10 cellular contexts compared by ENCODE assay signal in the genomic region with DNA sequence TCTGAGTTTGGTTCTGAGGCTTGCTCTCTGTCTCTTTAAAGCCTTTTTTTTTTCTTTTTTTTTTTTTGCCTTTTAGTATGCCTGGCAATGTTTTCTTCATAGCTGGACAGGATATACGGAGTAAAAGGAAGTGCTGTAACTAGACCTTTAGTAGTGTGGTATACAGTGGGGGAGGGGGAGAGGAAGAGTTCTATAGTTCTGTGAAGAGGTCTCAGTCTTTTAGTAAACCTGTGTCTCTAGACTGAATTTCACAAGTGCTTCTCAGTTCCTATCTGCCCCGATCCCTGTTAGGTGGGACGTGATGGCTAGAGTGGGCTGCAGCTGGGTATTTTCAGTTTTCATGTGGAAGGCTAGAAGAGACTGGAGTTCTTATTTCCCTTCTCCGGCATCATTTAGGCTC. TPM values are rescaled to one million over a fixed set of nuclear protein-coding genes. Genes with fewer than 3 reads are reported as not detected.
DNase-seq lines count a peak whose midpoint lies in the region; ATAC-seq, FAIRE-seq and TF ChIP-seq lines count a peak whose summit lies in the region.
"Had no signal": no experiment of that assay in that cellular context is flagged by ENCODE, and none has a peak within 500 bp of the region (broad histone marks: within the 10 kb centered on the region; RNA-seq: fewer than 3 reads in every experiment).

No MANE protein-coding gene starts in this region.

- H3K27ac Mint-ChIP-seq in activated naive CD4-positive, alpha-beta T cell treated with anti-CD3 and anti-CD28 coated beads for 36 hours: no peak overlapping the region
- H3K27ac Mint-ChIP-seq: progenitor cell of endocrine pancreas had no signal

- TF ChIP-seq RAD21 in GM12878 (IDR thresholded peaks at IDR 0.05; ENCODE audit: insufficient read depth, low read depth, low read length): no peak

- H4K20me1 ChIP-seq in GM12878 (ENCODE audit: control insufficient read depth, insufficient read depth): no peaks in the 10 kb centered on the region

- no peak overlapping the region for H3K23ac ChIP-seq in mesendoderm (ENCODE audit: low read length)

- no peak overlapping the region for H3K9ac ChIP-seq in GM12878 (ENCODE audit: control insufficient read depth, insufficient read depth, low read length)
- H3K9ac ChIP-seq in mesendoderm (ENCODE audit: low read length): no peak overlapping the region

- no peaks in the 10 kb centered on the region for H3K79me1 ChIP-seq in mesendoderm (ENCODE audit: low read length)

- no peak overlapping the region for H4K5ac ChIP-seq in mesendoderm (ENCODE audit: low read length)

- CTCF ChIA-PET in GM12878 (lab: Yijun Ruan, JAX): no interaction called here
- CTCF ChIA-PET in activated naive CD4-positive, alpha-beta T cell treated with anti-CD3 and anti-CD28 coated beads for 36 hours (lab: Charles Lee): no interaction called here

- no peak for TF ChIP-seq EP300 in GM12878 (IDR thresholded peaks at IDR 0.05; ENCODE audit: borderline replicate concordance in 1 of 2, control insufficient read depth in 1 of 2, low read depth in 2 of 2, low read length in 2 of 2)

- H2BK120ac ChIP-seq in mesendoderm (ENCODE audit: low read depth, low read length): peak overlapping the region; percentile 51

- no peak overlapping the region for H2AFZ ChIP-seq in GM12878 (ENCODE audit: control insufficient read depth, low read depth, low read length)

- H3K4me1 ChIP-seq in GM12878 (ENCODE audit: control insufficient read depth, insufficient read depth, low read length): peaks cover 11% of the 10 kb centered on the region
- H3K4me1 ChIP-seq in mesendoderm (ENCODE audit: control insufficient read depth, low read depth, low read length): peaks cover 3% of the 10 kb centered on the region

- H3K27me3 Mint-ChIP-seq in activated naive CD4-positive, alpha-beta T cell treated with anti-CD3 and anti-CD28 coated beads for 36 hours (ENCODE audit: low read depth): no peaks in the 10 kb centered on the region
- H3K27me3 Mint-ChIP-seq: progenitor cell of endocrine pancreas had no signal

- TF ChIP-seq CTCF in GM12878 (IDR thresholded peaks at IDR 0.05 in 2 of 3, conservative IDR thresholded peaks at IDR 0.05 in 1 of 3; ENCODE audit: control insufficient read depth in 2 of 3, extremely low read depth in 1 of 3, insufficient read depth in 1 of 3, low read depth in 3 of 3, low read length in 3 of 3) (no peak), D721Med (IDR thresholded peaks at IDR 0.05; ENCODE audit: insufficient read depth, missing control alignments) (no peak)

- 35% methylated on average over 4 of the region's 4 CpGs for WGBS in GM12878 (ENCODE audit: insufficient coverage, insufficient replicate concordance, low lambda C conversion rate, missing lambda C conversion rate)
- WGBS in mesendoderm (ENCODE audit: extremely low coverage, insufficient coverage, low lambda C conversion rate): no CpG with 5 or more reads among the region's 4 CpGs

- no TSS peak for BruUV-seq in GM12878 (replicated peaks; lab: Mats Ljungman, UMichigan)

- peak overlapping the region; percentile 65 for H3K56ac ChIP-seq in mesendoderm (ENCODE audit: low read length)

- no peaks in the 10 kb centered on the region for H3K36me3 ChIP-seq in GM12878 (ENCODE audit: control insufficient read depth in 2 of 2, insufficient read depth in 2 of 2, low read length in 1 of 2)
- no peaks in the 10 kb centered on the region for H3K36me3 ChIP-seq in mesendoderm (ENCODE audit: control insufficient read depth, insufficient read depth, low read length)

- no peak overlapping the region for H3K4me3 Mint-ChIP-seq in activated naive CD4-positive, alpha-beta T cell treated with anti-CD3 and anti-CD28 coated beads for 36 hours
- H3K4me3 Mint-ChIP-seq: activated T-cell treated with anti-CD3 and anti-CD28 coated beads, Interleukin-2, amount 50 U/mL, for 4 hours had no signal

- H3K27me3 ChIP-seq in GM12878 (replicated peaks in 1 of 2; ENCODE audit: control insufficient read depth in 2 of 2, insufficient read depth in 2 of 2, low read length in 1 of 2) (no peaks in the 10 kb centered on the region), mesendoderm (ENCODE audit: insufficient read depth, low read length, poor library complexity) (no peaks in the 10 kb centered on the region)

- no peaks in the 10 kb centered on the region for H3K9me3 Mint-ChIP-seq in activated naive CD4-positive, alpha-beta T cell treated with anti-CD3 and anti-CD28 coated beads for 36 hours

- no peak overlapping the region for H3K4ac ChIP-seq in mesendoderm (ENCODE audit: low read depth, low read length)

- H3K4me2 ChIP-seq in GM12878 (ENCODE audit: control insufficient read depth, insufficient read depth) (no peak overlapping the region), mesendoderm (ENCODE audit: low read length) (no peak overlapping the region)

- H4K8ac ChIP-seq in mesendoderm (ENCODE audit: low read depth, low read length): no peak overlapping the region

- H3K27ac ChIP-seq in GM12878 (ENCODE audit: control insufficient read depth, insufficient read depth) (no peak overlapping the region), mesendoderm (ENCODE audit: low read depth, low read length) (peak overlapping the region; percentile 52)

- POLR2A ChIA-PET in GM12878 (lab: Charles Lee): no interaction called here

- peak overlapping the region; percentile 80 for H3K18ac ChIP-seq in mesendoderm (ENCODE audit: low read length)

- FAIRE-seq in GM12878 (lab: Jason Lieb, UNC) (no peak), D721Med (lab: Jason Lieb, UNC) (no peak)

- intact Hi-C loops in GM12878 (cut with micrococcal nuclease; ENCODE audit: unreplicated experiment): no loop called here
- intact Hi-C loops in head of caudate nucleus (cut with DNase I): no loop called here
- intact Hi-C loops in activated naive CD4-positive, alpha-beta T cell treated with anti-CD3 and anti-CD28 coated beads for 36 hours (cut with micrococcal nuclease): no loop called here

- H3K79me2 ChIP-seq in GM12878 (ENCODE audit: control insufficient read depth, insufficient read depth, low read length) (no peaks in the 10 kb centered on the region), mesendoderm (ENCODE audit: control insufficient read depth, insufficient read depth, low read length) (no peaks in the 10 kb centered on the region)

- H3K36me3 Mint-ChIP-seq in activated naive CD4-positive, alpha-beta T cell treated with anti-CD3 and anti-CD28 coated beads for 36 hours (ENCODE audit: low read depth): peaks cover 3% of the 10 kb centered on the region

- DNase-seq in ACHN (peak; percentile 72), KBM-7 (peak; percentile 83), GM12878 (ENCODE audit: low read depth, low spot score) (no peak), mesendoderm (no peak), head of caudate nucleus (no peak), D721Med (ENCODE audit: insufficient read length, low spot score) (no peak)
- no peak for DNase-seq in stimulated activated naive CD4-positive, alpha-beta T cell (lab: John Stamatoyannopoulos, UW)
- no peak for DNase-seq in activated naive CD4-positive, alpha-beta T cell treated with anti-CD3 and anti-CD28 coated beads for 36 hours
- DNase-seq: activated T-cell treated with anti-CD3 and anti-CD28 coated beads, Interleukin-2, amount 50 U/mL, for 4 hours had no signal

- no peak overlapping the region for H2AK5ac ChIP-seq in mesendoderm (ENCODE audit: low read length)

- SMC1A ChIA-PET in GM12878 (lab: Charles Lee; ENCODE audit: uncharacterized antibody, unreplicated experiment): no interaction called here

- in situ Hi-C loops in ACHN (cut with HindIII; ENCODE audit: low pct_ligation_motif_present, low pct_unique_long_range_greater_than_20kb, low sequenced_read_pairs) (no loop called here), KBM-7 (cut with MboI; ENCODE audit: low pct_unique_long_range_greater_than_20kb, low sequenced_read_pairs) (no loop called here), GM12878 (cut with MboI) (no loop called here)

- H3K4me1 Mint-ChIP-seq in activated naive CD4-positive, alpha-beta T cell treated with anti-CD3 and anti-CD28 coated beads for 36 hours (ENCODE audit: low read depth): peaks cover 5% of the 10 kb centered on the region

- RAD21 ChIA-PET in GM12878 (lab: Charles Lee; ENCODE audit: unreplicated experiment): no interaction called here

- H3K9me3 ChIP-seq in GM12878 (replicated peaks; ENCODE audit: control insufficient read depth, insufficient read depth, low read length): no peaks in the 10 kb centered on the region; the same call in 2 of the 3 replicates

- H3K4me3 ChIP-seq in GM12878: no peak overlapping the region
- H3K4me3 ChIP-seq in mesendoderm (ENCODE audit: low read length): no peak overlapping the region

- ATAC-seq in GM12878: peak; percentile 55
- ATAC-seq: activated T-cell treated with anti-CD3 and anti-CD28 coated beads, Interleukin-2, amount 50 U/mL, for 4 hours had no signal

- no peak for TF ChIP-seq POLR2A in GM12878 (IDR thresholded peaks at IDR 0.05; ENCODE audit: low read depth, low read length)

- peak overlapping the region; percentile 74 for H2BK5ac ChIP-seq in mesendoderm (ENCODE audit: low read length)

- no peak overlapping the region for H2BK15ac ChIP-seq in mesendoderm (replicated peaks; ENCODE audit: low read depth)

RNA-seq across cellular contexts. Expression of gene ABCC2, which starts 3.1 kb away (rescaled TPM):
- total RNA-seq in GM12878 (2013; cell fraction: nucleolus; rRNA removed): 4.8 and 7.1 TPM in 2 replicates
- total RNA-seq in GM12878 (2014; rRNA removed) (0.11 and 0.93 TPM in 2 replicates), GM12878 (2014; rRNA removed; fragmentation: Illumina TruSeq; extraction: Trizol) (0.28 and 0.36 TPM in 2 replicates), GM12878 (2021) (0.24 and 0.64 TPM in 2 replicates)
- 0.37 TPM for polyA plus RNA-seq in GM12878 (2011; ENCODE audit: low read depth)
- polyA plus RNA-seq in GM12878 (2011; rRNA removed) (0.95 and 1.1 TPM in 2 replicates), GM12878 (2014; fragmentation: Illumina TruSeq; extraction: Trizol) (0.14 and 0.35 TPM in 2 replicates), GM12878 (2014; fragmentation: Nextera tagmentation; extraction: Ambion mirVana) (under 1 TPM; 0.02 to 0.18 TPM), GM12878 (2014; rRNA removed) (0.19 and 0.22 TPM in 2 replicates), GM12878 (2016; fragmentation: Nextera tagmentation; extraction: Ambion mirVana) (under 1 TPM; 0.20 to 0.21 TPM)
- 0.43 and 0.64 TPM in 2 replicates for polyA plus RNA-seq in GM12878 (2011; cell fraction: cytosol; rRNA removed)
- 2.4 and 3.6 TPM in 2 replicates for polyA plus RNA-seq in GM12878 (2011; cell fraction: nucleus; rRNA removed)
- 0.18 and 0.31 TPM in 2 replicates for polyA plus RNA-seq in GM12878 (2012)
- polyA minus RNA-seq in GM12878 (2011; rRNA and poly(A)+ RNA removed): 1.2 and 1.4 TPM in 2 replicates
- polyA minus RNA-seq in GM12878 (2011; cell fraction: cytosol; rRNA and poly(A)+ RNA removed): 2.3 and 4.1 TPM in 2 replicates
- 2.0 and 2.2 TPM in 2 replicates for polyA minus RNA-seq in GM12878 (2011; cell fraction: nucleus; rRNA and poly(A)+ RNA removed)
- 0.15 TPM for polyA plus RNA-seq in mesendoderm (2013, experiment 1 of 2)
- 0.14 TPM for polyA plus RNA-seq in mesendoderm (2013, experiment 2 of 2)
- under 1 TPM; 0.20 to 0.64 TPM for total RNA-seq in activated naive CD4-positive, alpha-beta T cell treated with anti-CD3 and anti-CD28 coated beads for 36 hours

RNA-seq across cellular contexts. Expression of gene CUTC, which starts 47.3 kb away (rescaled TPM):
- total RNA-seq in GM12878 (2013; cell fraction: nucleolus; rRNA removed): 32.9 and 38.9 TPM in 2 replicates
- total RNA-seq in GM12878 (2014; rRNA removed) (23.8 and 28.3 TPM in 2 replicates), GM12878 (2014; rRNA removed; fragmentation: Illumina TruSeq; extraction: Trizol) (34.3 and 36.2 TPM in 2 replicates), GM12878 (2021) (25.7 and 26.7 TPM in 2 replicates)
- 21.8 TPM for polyA plus RNA-seq in GM12878 (2011; ENCODE audit: low read depth)
- polyA plus RNA-seq in GM12878 (2011; rRNA removed) (47.7 and 63.2 TPM in 2 replicates), GM12878 (2014; fragmentation: Illumina TruSeq; extraction: Trizol) (34.3 and 42.5 TPM in 2 replicates), GM12878 (2014; fragmentation: Nextera tagmentation; extraction: Ambion mirVana) (10 to 100 TPM; 64.6 to 71.7 TPM), GM12878 (2014; rRNA removed) (34.3 and 37.6 TPM in 2 replicates), GM12878 (2016; fragmentation: Nextera tagmentation; extraction: Ambion mirVana) (10 to 100 TPM; 44.0 to 49.6 TPM)
- polyA plus RNA-seq in GM12878 (2011; cell fraction: cytosol; rRNA removed): 18.6 and 26.4 TPM in 2 replicates
- 25.8 and 28.8 TPM in 2 replicates for polyA plus RNA-seq in GM12878 (2011; cell fraction: nucleus; rRNA removed)
- polyA plus RNA-seq in GM12878 (2012): 25.5 and 28.0 TPM in 2 replicates
- 27.4 and 30.3 TPM in 2 replicates for polyA minus RNA-seq in GM12878 (2011; rRNA and poly(A)+ RNA removed)
- 7.3 and 7.6 TPM in 2 replicates for polyA minus RNA-seq in GM12878 (2011; cell fraction: cytosol; rRNA and poly(A)+ RNA removed)
- 10.5 and 13.6 TPM in 2 replicates for polyA minus RNA-seq in GM12878 (2011; cell fraction: nucleus; rRNA and poly(A)+ RNA removed)
- 24.3 TPM for polyA plus RNA-seq in mesendoderm (2013, experiment 1 of 2)
- polyA plus RNA-seq in mesendoderm (2013, experiment 2 of 2): 23.4 TPM
- 10 to 100 TPM; 21.6 to 21.9 TPM for total RNA-seq in activated naive CD4-positive, alpha-beta T cell treated with anti-CD3 and anti-CD28 coated beads for 36 hours

RNA-seq across cellular contexts. Expression of gene COX15, which starts 47.4 kb away (rescaled TPM):
- total RNA-seq in GM12878 (2013; cell fraction: nucleolus; rRNA removed): 62.4 and 70.0 TPM in 2 replicates
- 36.3 and 37.4 TPM in 2 replicates for total RNA-seq in GM12878 (2014; rRNA removed)
- 30.6 and 32.9 TPM in 2 replicates for total RNA-seq in GM12878 (2014; rRNA removed; fragmentation: Illumina TruSeq; extraction: Trizol)
- 37.8 and 38.9 TPM in 2 replicates for total RNA-seq in GM12878 (2021)
- 22.4 TPM for polyA plus RNA-seq in GM12878 (2011; ENCODE audit: low read depth)
- polyA plus RNA-seq in GM12878 (2011; rRNA removed): 36.4 and 46.8 TPM in 2 replicates
- polyA plus RNA-seq in GM12878 (2011; cell fraction: cytosol; rRNA removed): 22.3 and 27.2 TPM in 2 replicates
- polyA plus RNA-seq in GM12878 (2011; cell fraction: nucleus; rRNA removed): 27.6 and 30.5 TPM in 2 replicates
- 25.7 and 37.7 TPM in 2 replicates for polyA plus RNA-seq in GM12878 (2012)
- polyA plus RNA-seq in GM12878 (2014; fragmentation: Illumina TruSeq; extraction: Trizol): 38.1 and 44.7 TPM in 2 replicates
- polyA plus RNA-seq in GM12878 (2014; fragmentation: Nextera tagmentation; extraction: Ambion mirVana): 10 to 100 TPM; 46.3 to 50.7 TPM
- 27.1 and 30.2 TPM in 2 replicates for polyA plus RNA-seq in GM12878 (2014; rRNA removed)
- polyA plus RNA-seq in GM12878 (2016; fragmentation: Nextera tagmentation; extraction: Ambion mirVana): 10 to 100 TPM; 38.4 to 42.8 TPM
- polyA minus RNA-seq in GM12878 (2011; rRNA and poly(A)+ RNA removed): 20.5 and 25.2 TPM in 2 replicates
- polyA minus RNA-seq in GM12878 (2011; cell fraction: cytosol; rRNA and poly(A)+ RNA removed): 10.4 and 11.0 TPM in 2 replicates
- polyA minus RNA-seq in GM12878 (2011; cell fraction: nucleus; rRNA and poly(A)+ RNA removed): 8.7 and 13.6 TPM in 2 replicates
- polyA plus RNA-seq in mesendoderm (2013, experiment 1 of 2): 16.7 TPM
- 16.4 TPM for polyA plus RNA-seq in mesendoderm (2013, experiment 2 of 2)
- 10 to 100 TPM; 36.3 to 38.8 TPM for total RNA-seq in activated naive CD4-positive, alpha-beta T cell treated with anti-CD3 and anti-CD28 coated beads for 36 hours

Comparison
In these comparisons a context has a peak if more than half of its experiments do, and no peak if none do; other contexts are left out.
1. DNase-seq: peak in ACHN (single experiment) and KBM-7 (single experiment); none in GM12878 (single experiment), mesendoderm (single experiment), stimulated activated naive CD4-positive, alpha-beta T cell (0 of 6), head of caudate nucleus (0 of 42), D721Med (single experiment) and activated naive CD4-positive, alpha-beta T cell treated with anti-CD3 and anti-CD28 coated beads for 36 hours (single experiment).